In the genomic region with DNA sequence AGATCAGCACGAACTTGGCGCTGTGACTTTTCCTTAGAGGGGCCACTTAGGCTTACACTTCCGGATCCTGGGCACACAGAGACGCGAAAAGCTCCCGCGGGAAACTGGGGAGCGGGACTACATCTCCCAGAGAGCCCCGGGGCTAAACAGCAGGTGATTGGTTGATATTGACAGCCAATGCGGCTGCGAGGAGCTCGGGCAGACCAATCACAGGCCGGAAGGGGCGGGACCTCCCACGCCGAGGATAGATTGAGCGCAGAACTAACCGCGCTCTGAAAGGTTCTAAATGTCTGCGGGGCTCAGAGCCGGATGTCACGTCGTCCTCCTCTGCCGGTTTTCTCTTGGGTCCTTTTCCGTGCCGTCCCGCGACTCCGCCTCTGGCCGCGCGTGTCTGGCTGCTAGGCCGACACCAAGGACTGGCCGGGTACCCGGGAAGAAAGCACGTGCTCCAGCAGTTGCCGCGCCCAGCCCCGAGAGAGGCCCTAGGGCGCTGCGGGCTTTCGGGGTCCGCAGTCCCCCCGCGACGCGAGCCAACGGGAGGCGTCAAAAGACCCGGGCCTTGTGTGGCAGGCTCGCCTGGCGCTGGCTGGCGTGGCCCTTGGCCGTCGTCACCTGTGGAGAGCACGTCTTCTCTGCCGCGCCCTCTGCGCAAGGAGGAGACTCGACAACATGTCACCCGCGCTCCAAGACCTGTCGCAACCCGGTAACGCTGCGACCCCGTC, we compare ENCODE assay signal across 8 cellular contexts. TPM values are rescaled to one million over a fixed set of nuclear protein-coding genes. Genes with fewer than 3 reads are reported as not detected.
DNase-seq lines count a peak whose midpoint lies in the region; ATAC-seq, FAIRE-seq and TF ChIP-seq lines count a peak whose summit lies in the region.

Gene MTR, plus strand, starts transcription at position 258 of the 722 bp plus-strand sequence. Its CDS starts 412 bp downstream, at position 670.

- intact Hi-C loops in sciatic nerve (cut with DNase I), result no loop called here

- TF ChIP-seq CTCF in 22Rv1 (IDR thresholded peaks at IDR 0.05), result no peak
- no peak for TF ChIP-seq CTCF in brain (conservative IDR thresholded peaks at IDR 0.05)

- H3K4me1 Mint-ChIP-seq in brain, result peaks cover 43% of the 10 kb centered on the region

- FAIRE-seq in TTC549 (lab: Jason Lieb, UNC), result peak; percentile 100

- H3K9me3 Mint-ChIP-seq in brain, result peaks cover 0 to 2% (median 0%) of the 10 kb centered on the region in 5 experiments

- peaks cover 24% of the 10 kb centered on the region for H3K27me3 Mint-ChIP-seq in brain

- ATAC-seq in GM18520 (IDR thresholded peaks at IDR 0.05; ENCODE audit: unreplicated experiment) (peak; percentile 97), HG03064 (IDR thresholded peaks at IDR 0.05; ENCODE audit: low read depth, unreplicated experiment) (peak; percentile 98), sciatic nerve (peak; percentile 100)

- peak within 1 kb of the TSS; percentile 85 to 95 (median 91) for H3K27ac Mint-ChIP-seq in brain

- DNase-seq in NCI-H2107 treated with DMSO at 0.1 percent for 48 hours (lab: John Stamatoyannopoulos, UW; ENCODE audit: unreplicated experiment), result peak; percentile 99
- peak; percentile 95 for DNase-seq in iPS DF 19.7 (ENCODE audit: low read depth, low spot score)
- DNase-seq in sciatic nerve (ENCODE audit: low spot score), result peak; percentile 99

- no peaks in the 10 kb centered on the region for H3K36me3 Mint-ChIP-seq in brain

- H3K4me3 Mint-ChIP-seq in brain, result peak within 1 kb of the TSS; percentile 90 to 100 (median 94)

- H3K27ac ChIP-seq in 22Rv1, result peak within 1 kb of the TSS; percentile 94

RNA-seq across cellular contexts. Expression of gene MTR, which starts in this region (rescaled TPM):
- 3.8 TPM for polyA plus RNA-seq in brain (ENCODE audit: insufficient read depth, low read depth, low replicate concordance)
- 64.0 TPM for total RNA-seq in sciatic nerve

Comparison
In these comparisons a context has a peak if more than half of its experiments do, and no peak if none do; other contexts are left out.
1. Peak in every context shown above with its lines: DNase-seq, ATAC-seq and H3K27ac ChIP-seq.